Comparison of ENCODE assay signal across 8 cellular contexts in the genomic region with DNA sequence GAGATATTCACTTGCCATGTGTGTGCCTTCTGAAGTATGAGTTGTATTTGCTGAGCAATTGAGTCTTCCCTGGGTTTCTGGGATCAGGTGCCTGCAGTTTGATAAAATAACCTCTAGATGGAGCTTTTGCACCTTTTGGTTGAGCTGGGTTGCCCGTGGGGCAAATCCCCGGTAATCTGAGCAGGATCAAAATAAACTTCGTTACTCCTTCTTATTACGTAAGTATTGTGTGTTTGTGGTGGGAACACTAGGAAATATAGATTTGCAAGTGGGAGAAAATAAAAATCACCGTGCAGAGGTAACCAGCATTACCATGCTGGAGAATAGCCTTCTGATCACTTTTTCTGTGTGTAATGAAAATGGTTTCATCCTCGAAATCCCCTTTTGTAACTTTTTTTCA.
A peak's percentile ranks its signal among the peaks of the same experiment; 100 is the strongest.
DNase-seq lines count a peak whose midpoint lies in the region; ATAC-seq and TF ChIP-seq lines count a peak whose summit lies in the region.

No MANE protein-coding gene starts in this region.

- peak; percentile 69 for TF ChIP-seq CTCF in activated CD8-positive, alpha-beta T cell treated with anti-CD3 and anti-CD28 coated beads for 36 hours (IDR thresholded peaks at IDR 0.05)
- TF ChIP-seq CTCF in dorsolateral prefrontal cortex (IDR thresholded peaks at IDR 0.05 in 54 of 56, conservative IDR thresholded peaks at IDR 0.05 in 2 of 56; ENCODE audit: low read depth in 1 of 56, partially characterized antibody in 56 of 56) (peak in 45 of 56 donors; percentile 17 to 58 (median 38)), gastrocnemius medialis (IDR thresholded peaks at IDR 0.05 in 4 of 5, conservative IDR thresholded peaks at IDR 0.05 in 1 of 5) (peak; percentile 17 to 57 (median 46))

- POLR2A ChIA-PET in activated CD8-positive, alpha-beta T cell treated with anti-CD3 and anti-CD28 coated beads for 36 hours (lab: Charles Lee), result no interaction called here
- POLR2A ChIA-PET in activated CD8-positive, alpha-beta T cell treated with anti-CD3 and anti-CD28 coated beads, Interleukin-2, amount 10 ng/mL, durations not matched to agents 7 days and 5 days (lab: Charles Lee), result no interaction called here

- DNase-seq in activated CD8-positive, alpha-beta T cell treated with anti-CD3 and anti-CD28 coated beads for 36 hours, result no peak
- DNase-seq in activated CD8-positive, alpha-beta T cell treated with anti-CD3 and anti-CD28 coated beads, Interleukin-2, amount 10 ng/mL, durations not matched to agents 7 days and 5 days, result no peak
- DNase-seq in NCI-H524 (lab: John Stamatoyannopoulos, UW) (peak; percentile 33 to 68), dorsolateral prefrontal cortex (no peak), gastrocnemius medialis (no peak), hypothalamus (lab: John Stamatoyannopoulos, UW) (no peak), DMS79 treated with DMSO at 0.1 percent for 48 hours (lab: John Stamatoyannopoulos, UW) (no peak)

- H3K27ac ChIP-seq in dorsolateral prefrontal cortex, result no peak overlapping the region
- no peak overlapping the region for H3K27ac ChIP-seq in gastrocnemius medialis

- no peak overlapping the region for H3K27ac Mint-ChIP-seq in activated CD8-positive, alpha-beta T cell treated with anti-CD3 and anti-CD28 coated beads for 36 hours
- H3K27ac Mint-ChIP-seq in activated CD8-positive, alpha-beta T cell treated with anti-CD3 and anti-CD28 coated beads, Interleukin-2, amount 10 ng/mL, durations not matched to agents 7 days and 5 days, result no peak overlapping the region

- no peaks in the 10 kb centered on the region for H3K4me1 ChIP-seq in gastrocnemius medialis

- in situ Hi-C loops in gastrocnemius medialis (cut with MboI; ENCODE audit: low sequenced_read_pairs in 4 of 4), result no loop called here

- no peak overlapping the region for H3K4me3 Mint-ChIP-seq in activated CD8-positive, alpha-beta T cell treated with anti-CD3 and anti-CD28 coated beads for 36 hours
- H3K4me3 Mint-ChIP-seq in activated CD8-positive, alpha-beta T cell treated with anti-CD3 and anti-CD28 coated beads, Interleukin-2, amount 10 ng/mL, durations not matched to agents 7 days and 5 days, result no peak overlapping the region

- no peaks in the 10 kb centered on the region for H3K36me3 ChIP-seq in gastrocnemius medialis

- no peaks in the 10 kb centered on the region for H3K9me3 ChIP-seq in gastrocnemius medialis

- H3K4me1 Mint-ChIP-seq in activated CD8-positive, alpha-beta T cell treated with anti-CD3 and anti-CD28 coated beads for 36 hours (ENCODE audit: low read depth), result no peaks in the 10 kb centered on the region
- H3K4me1 Mint-ChIP-seq in activated CD8-positive, alpha-beta T cell treated with anti-CD3 and anti-CD28 coated beads, Interleukin-2, amount 10 ng/mL, durations not matched to agents 7 days and 5 days (ENCODE audit: low read depth), result no peaks in the 10 kb centered on the region

- intact Hi-C loops in activated CD8-positive, alpha-beta T cell treated with anti-CD3 and anti-CD28 coated beads for 36 hours (cut with micrococcal nuclease), result no loop called here
- intact Hi-C loops in dorsolateral prefrontal cortex (cut with DNase I), result no loop called here
- intact Hi-C loops in gastrocnemius medialis (cut with DNase I; ENCODE audit: low total_unique reads), result loop anchor here (1.0 to 5.0 kb wide), 2 partner anchors 119 to 197 kb away; no protein-coding TSS in a partner anchor

- CTCF ChIA-PET in activated CD8-positive, alpha-beta T cell treated with anti-CD3 and anti-CD28 coated beads for 36 hours (lab: Charles Lee), result no interaction called here
- CTCF ChIA-PET in activated CD8-positive, alpha-beta T cell treated with anti-CD3 and anti-CD28 coated beads, Interleukin-2, amount 10 ng/mL, durations not matched to agents 7 days and 5 days (lab: Charles Lee), result no interaction called here

- H3K27me3 Mint-ChIP-seq in activated CD8-positive, alpha-beta T cell treated with anti-CD3 and anti-CD28 coated beads for 36 hours, result peaks cover 15% of the 10 kb centered on the region
- peaks cover 5% of the 10 kb centered on the region for H3K27me3 Mint-ChIP-seq in activated CD8-positive, alpha-beta T cell treated with anti-CD3 and anti-CD28 coated beads, Interleukin-2, amount 10 ng/mL, durations not matched to agents 7 days and 5 days (ENCODE audit: low read depth)

- H3K4me3 ChIP-seq in dorsolateral prefrontal cortex (no peak overlapping the region), gastrocnemius medialis (no peak overlapping the region)

- peaks cover 0 to 8% (median 0%) of the 10 kb centered on the region in 45 donors for H3K27me3 ChIP-seq in dorsolateral prefrontal cortex
- H3K27me3 ChIP-seq in gastrocnemius medialis, result no peaks in the 10 kb centered on the region

- no peaks in the 10 kb centered on the region for H3K36me3 Mint-ChIP-seq in activated CD8-positive, alpha-beta T cell treated with anti-CD3 and anti-CD28 coated beads for 36 hours (ENCODE audit: low read depth)
- no peaks in the 10 kb centered on the region for H3K36me3 Mint-ChIP-seq in activated CD8-positive, alpha-beta T cell treated with anti-CD3 and anti-CD28 coated beads, Interleukin-2, amount 10 ng/mL, durations not matched to agents 7 days and 5 days (ENCODE audit: low read depth)

- H3K9me3 Mint-ChIP-seq in activated CD8-positive, alpha-beta T cell treated with anti-CD3 and anti-CD28 coated beads for 36 hours, result peaks cover 4% of the 10 kb centered on the region
- no peaks in the 10 kb centered on the region for H3K9me3 Mint-ChIP-seq in activated CD8-positive, alpha-beta T cell treated with anti-CD3 and anti-CD28 coated beads, Interleukin-2, amount 10 ng/mL, durations not matched to agents 7 days and 5 days (ENCODE audit: insufficient read depth)

- no peak for TF ChIP-seq POLR2A in gastrocnemius medialis (IDR thresholded peaks at IDR 0.05)

- ATAC-seq in activated CD8-positive, alpha-beta T cell treated with anti-CD3 and anti-CD28 coated beads for 36 hours, result no peak
- no peak for ATAC-seq in activated CD8-positive, alpha-beta T cell treated with anti-CD3 and anti-CD28 coated beads, Interleukin-2, amount 10 ng/mL, durations not matched to agents 7 days and 5 days
- no peak for ATAC-seq in gastrocnemius medialis
- no peak for ATAC-seq in HG02973 (IDR thresholded peaks at IDR 0.05; ENCODE audit: unreplicated experiment)

Comparison
In these comparisons a context has a peak if more than half of its experiments do, and no peak if none do; other contexts are left out.
1. DNase-seq: peak in NCI-H524 (2 of 2); none in activated CD8-positive, alpha-beta T cell treated with anti-CD3 and anti-CD28 coated beads for 36 hours (single experiment), activated CD8-positive, alpha-beta T cell treated with anti-CD3 and anti-CD28 coated beads, Interleukin-2, amount 10 ng/mL, durations not matched to agents 7 days and 5 days (single experiment), dorsolateral prefrontal cortex (0 of 10), gastrocnemius medialis (0 of 2), hypothalamus (0 of 51) and DMS79 treated with DMSO at 0.1 percent for 48 hours (single experiment).
2. Peak in every context shown above with its lines, with median percentiles within 50 percentile points of each other: CTCF ChIP-seq.